ENCODE assay signal across 8 cellular contexts in genomic region chr3:25594007-25594502, GRCh38.
DNase-seq lines count a peak whose midpoint lies in the region; ATAC-seq, FAIRE-seq and TF ChIP-seq lines count a peak whose summit lies in the region.

No MANE protein-coding gene starts in this region.

- no peak overlapping the region for H3K4me3 Mint-ChIP-seq in activated T-cell treated with anti-CD3 and anti-CD28 coated beads, Interleukin-2, amount 50 U/mL, for 72 hours

- H3K4me3 ChIP-seq in bronchial epithelial cell (ENCODE audit: low read depth, low read length): no peak overlapping the region
- H3K4me3 ChIP-seq in upper lobe of right lung: no peak overlapping the region

- H3K9me3 Mint-ChIP-seq in activated T-cell treated with anti-CD3 and anti-CD28 coated beads, Interleukin-2, amount 50 U/mL, for 72 hours: no peaks in the 10 kb centered on the region

- intact Hi-C loops in left colon (cut with DNase I, micrococcal nuclease) (loop anchor here in 1 of 2 donors (5.0 to 10.0 kb wide), 4 partner anchors 167 to 822 kb away; partner anchors contain the start of gene RARB), upper lobe of right lung (cut with DNase I) (no loop called here)

- no peaks in the 10 kb centered on the region for H3K27me3 ChIP-seq in bronchial epithelial cell (ENCODE audit: control insufficient read depth, insufficient read depth, low read length)
- H3K27me3 ChIP-seq in upper lobe of right lung: no peaks in the 10 kb centered on the region

- H3K4me1 Mint-ChIP-seq in activated T-cell treated with anti-CD3 and anti-CD28 coated beads, Interleukin-2, amount 50 U/mL, for 72 hours (ENCODE audit: low read depth): no peaks in the 10 kb centered on the region

- H3K9me3 ChIP-seq in upper lobe of right lung: no peaks in the 10 kb centered on the region

- FAIRE-seq in bronchial epithelial cell (lab: Jason Lieb, UNC): no peak

- POLR2A ChIA-PET in HEK293T (lab: Yijun Ruan, JAX): no interaction called here

- H3K27me3 Mint-ChIP-seq in activated T-cell treated with anti-CD3 and anti-CD28 coated beads, Interleukin-2, amount 50 U/mL, for 72 hours (ENCODE audit: low read depth): no peaks in the 10 kb centered on the region

- no peak overlapping the region for H3K27ac Mint-ChIP-seq in activated T-cell treated with anti-CD3 and anti-CD28 coated beads, Interleukin-2, amount 50 U/mL, for 72 hours

- H3K36me3 Mint-ChIP-seq in activated T-cell treated with anti-CD3 and anti-CD28 coated beads, Interleukin-2, amount 50 U/mL, for 72 hours (ENCODE audit: insufficient read depth in 2 of 2): peaks cover 2 to 8% of the 10 kb centered on the region in 2 donors

- H3K27ac ChIP-seq in upper lobe of right lung: no peak overlapping the region

- peaks cover 22% of the 10 kb centered on the region for H3K4me1 ChIP-seq in upper lobe of right lung

- peak; percentile 41 for TF ChIP-seq CTCF in bronchial epithelial cell (IDR thresholded peaks at IDR 0.05; ENCODE audit: insufficient read depth, low read length, severe bottlenecking)
- peak; percentile 89 for TF ChIP-seq CTCF in upper lobe of right lung (IDR thresholded peaks at IDR 0.05)

- no peaks in the 10 kb centered on the region for H3K36me3 ChIP-seq in bronchial epithelial cell (ENCODE audit: control insufficient read depth, insufficient read depth, low read length)
- peaks cover 33% of the 10 kb centered on the region for H3K36me3 ChIP-seq in upper lobe of right lung

- ATAC-seq in activated T-cell treated with anti-CD3 and anti-CD28 coated beads, Interleukin-2, amount 50 U/mL, for 72 hours (replicated peaks in 1 of 2): peak; percentile 41 to 42
- ATAC-seq in left colon: peak; percentile 49
- peak; percentile 58 for ATAC-seq in upper lobe of right lung

- peak in 1 of 2 donors; percentile 29 for DNase-seq in activated T-cell treated with anti-CD3 and anti-CD28 coated beads, Interleukin-2, amount 50 U/mL, for 72 hours
- no peak for DNase-seq in activated T-cell treated with anti-CD3 and anti-CD28 coated beads for 4 hours
- peak; percentile 48 for DNase-seq in HEK293T (ENCODE audit: extremely low spot score)
- DNase-seq in NCI-H446 (lab: John Stamatoyannopoulos, UW): peak; percentile 12 to 55
- DNase-seq in bronchial epithelial cell (ENCODE audit: low read depth): peak; percentile 71
- no peak for DNase-seq in left colon
- DNase-seq in upper lobe of right lung: no peak
- no peak for DNase-seq in NCI-H2107 treated with DMSO at 0.1 percent for 48 hours (lab: John Stamatoyannopoulos, UW; ENCODE audit: unreplicated experiment)

- CTCF ChIA-PET in HEK293T (lab: Yijun Ruan, JAX): interaction anchor here (0.6 to 1.9 kb wide), 8 partner anchors 10 to 608 kb away, joined by 3 to 8 read pairs (median 4); no protein-coding TSS in a partner anchor

TF ChIP-seq in HEK293T, 16 proteins besides CTCF, POLR2A, EP300 and RAD21:
- TF ChIP-seq NFRKB (IDR thresholded peaks at IDR 0.05): no peak
- TF ChIP-seq FOXK2 (IDR thresholded peaks at IDR 0.05): no peak
- TF ChIP-seq, protein P1, sequence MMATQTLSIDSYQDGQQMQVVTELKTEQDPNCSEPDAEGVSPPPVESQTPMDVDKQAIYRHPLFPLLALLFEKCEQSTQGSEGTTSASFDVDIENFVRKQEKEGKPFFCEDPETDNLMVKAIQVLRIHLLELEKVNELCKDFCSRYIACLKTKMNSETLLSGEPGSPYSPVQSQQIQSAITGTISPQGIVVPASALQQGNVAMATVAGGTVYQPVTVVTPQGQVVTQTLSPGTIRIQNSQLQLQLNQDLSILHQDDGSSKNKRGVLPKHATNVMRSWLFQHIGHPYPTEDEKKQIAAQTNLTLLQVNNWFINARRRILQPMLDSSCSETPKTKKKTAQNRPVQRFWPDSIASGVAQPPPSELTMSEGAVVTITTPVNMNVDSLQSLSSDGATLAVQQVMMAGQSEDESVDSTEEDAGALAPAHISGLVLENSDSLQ (IDR thresholded peaks at IDR 0.05): 0 out of 2 replicates have a peak, but pooled peaks have one; percentile 4
- no peak for TF ChIP-seq FOXM1 (IDR thresholded peaks at IDR 0.05; ENCODE audit: borderline replicate concordance)
- no peak for TF ChIP-seq BHLHE40 (IDR thresholded peaks at IDR 0.05; ENCODE audit: borderline replicate concordance)
- TF ChIP-seq TARDBP (IDR thresholded peaks at IDR 0.05): no peak

Comparison
In these comparisons a context has a peak if more than half of its experiments do, and no peak if none do; other contexts are left out.
1. DNase-seq: peak in HEK293T (single experiment), NCI-H446 (2 of 2) and bronchial epithelial cell (single experiment); none in activated T-cell treated with anti-CD3 and anti-CD28 coated beads for 4 hours (single experiment), left colon (0 of 2), upper lobe of right lung (single experiment) and NCI-H2107 treated with DMSO at 0.1 percent for 48 hours (single experiment).
2. Peak in every context shown above with its lines, with median percentiles within 50 percentile points of each other: ATAC-seq.